ENCODE assay signal across 13 cellular contexts in the genomic region with DNA sequence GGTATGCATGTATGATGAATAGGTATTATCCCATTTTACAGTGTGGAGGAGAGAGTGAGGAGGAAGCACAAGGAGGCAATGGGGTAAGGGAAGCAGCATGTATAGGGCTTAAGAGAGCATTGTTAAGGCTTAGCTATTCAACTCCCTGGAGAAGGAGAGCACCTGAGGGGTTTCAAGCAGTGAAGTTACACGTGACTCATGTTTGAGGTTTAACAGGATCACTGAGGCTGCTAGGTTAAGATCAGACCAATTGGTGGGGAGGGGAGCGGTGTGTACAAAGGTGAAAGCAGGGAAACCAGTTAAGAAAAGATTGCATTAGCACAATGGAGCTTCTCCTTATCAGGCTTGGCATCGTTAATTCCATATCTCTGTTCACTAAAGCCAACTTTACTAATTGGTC.
"Had no signal": no experiment of that assay in that cellular context is flagged by ENCODE, and none has a peak within 500 bp of the region (broad histone marks: within the 10 kb centered on the region; RNA-seq: fewer than 3 reads in every experiment).

No MANE protein-coding gene starts in this region.

- H3K27ac ChIP-seq: cardiac muscle cell, esophagus squamous epithelium, pancreas, thyroid gland had no signal

- H3K27me3 ChIP-seq: cardiac muscle cell, esophagus squamous epithelium, pancreas, thyroid gland had no signal

- H3K4me1 ChIP-seq: esophagus squamous epithelium, thyroid gland had no signal

- H3K36me3 ChIP-seq: cardiac muscle cell, esophagus squamous epithelium, pancreas, thyroid gland had no signal

- DNase-seq: activated CD4-positive, CD25-positive, alpha-beta regulatory T cell treated with anti-CD3 and anti-CD28 coated beads, Interleukin-2, amount 50 U/mL, for 72 hours; activated naive CD8-positive, alpha-beta T cell treated with anti-CD3 and anti-CD28 coated beads, Interleukin-2, amount 10 ng/mL, durations not matched to agents 7 days and 5 days; aorta; esophagus squamous epithelium; mucosa of descending colon; naive thymus-derived CD4-positive, alpha-beta T cell; pancreas; stimulated activated CD4-positive, alpha-beta T cell treated with anti-CD3 and anti-CD28 coated beads, Interleukin-2, amount 100 ng/mL, for 48 hours; stimulated activated naive B cell treated with anti-CD40 and anti-IgM and Interleukin-4, amounts not matched to agents 10 μg/mL and 1 μg/mL and 100 μg/mL, for 72 hours; T-cell; T-helper 9 cell; thyroid gland had no signal

- H3K9me3 ChIP-seq: esophagus squamous epithelium, mucosa of descending colon, pancreas, thyroid gland had no signal

- ATAC-seq: mucosa of descending colon; naive thymus-derived CD4-positive, alpha-beta T cell; pancreas; stimulated activated naive B cell treated with anti-CD40 and anti-IgM and Interleukin-4, amounts not matched to agents 10 μg/mL and 1 μg/mL and 100 μg/mL, for 72 hours; T-cell had no signal

- H3K4me3 ChIP-seq: cardiac muscle cell, esophagus squamous epithelium, mucosa of descending colon, pancreas, thyroid gland had no signal
